Comparison of ENCODE assay signal across 15 cellular contexts in the genomic region with DNA sequence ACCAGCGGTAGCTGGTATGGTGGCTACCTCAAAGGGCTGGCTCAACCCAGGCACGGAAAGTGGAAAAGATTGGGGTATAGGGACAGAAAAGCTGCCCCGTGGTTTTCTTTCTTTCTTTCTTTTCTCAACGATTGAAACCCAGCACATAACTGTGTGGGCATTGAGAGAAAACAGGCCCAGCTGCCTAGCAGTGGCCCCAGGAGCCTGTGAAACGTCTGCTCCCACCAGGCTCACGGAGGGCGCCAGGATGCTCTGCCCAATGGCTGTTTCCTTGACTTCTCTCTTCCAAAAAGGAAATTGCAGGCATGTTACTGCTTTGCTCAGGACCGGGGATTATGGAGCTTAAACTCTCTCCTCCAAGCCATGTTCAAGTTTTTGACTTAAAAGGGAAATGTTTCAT.
"Had no signal": no experiment of that assay in that cellular context is flagged by ENCODE, and none has a peak within 500 bp of the region (broad histone marks: within the 10 kb centered on the region; RNA-seq: fewer than 3 reads in every experiment).

No MANE protein-coding gene starts in this region.

- H3K4me2 ChIP-seq: neural progenitor cell had no signal

- ATAC-seq: heart right ventricle, left lobe of liver, mucosa of descending colon, natural killer cell, sciatic nerve had no signal

- H3K27ac ChIP-seq: heart right ventricle, neural progenitor cell had no signal

- H3K9me3 ChIP-seq: mucosa of descending colon had no signal

- H3K9ac ChIP-seq: neural progenitor cell had no signal

- H3K36me3 ChIP-seq: heart right ventricle, neural progenitor cell had no signal

- DNase-seq: central memory CD4-positive, alpha-beta T cell; effector CD4-positive, alpha-beta T cell; heart right ventricle; hypothalamus; mammary epithelial cell; mucosa of descending colon; natural killer cell; posterior cingulate gyrus; stimulated activated naive CD4-positive, alpha-beta T cell treated with Interleukin-2 at 50 U/mL for 16 hours; substantia nigra; trophoblast cell had no signal

- H3K4me1 ChIP-seq: heart right ventricle, neural progenitor cell had no signal

- H3K4me3 ChIP-seq: coronary artery, heart right ventricle, mucosa of descending colon, neural progenitor cell had no signal

- H3K27me3 ChIP-seq: neural progenitor cell had no signal
